Comparison of ENCODE assay signal across 15 cellular contexts in the genomic region with DNA sequence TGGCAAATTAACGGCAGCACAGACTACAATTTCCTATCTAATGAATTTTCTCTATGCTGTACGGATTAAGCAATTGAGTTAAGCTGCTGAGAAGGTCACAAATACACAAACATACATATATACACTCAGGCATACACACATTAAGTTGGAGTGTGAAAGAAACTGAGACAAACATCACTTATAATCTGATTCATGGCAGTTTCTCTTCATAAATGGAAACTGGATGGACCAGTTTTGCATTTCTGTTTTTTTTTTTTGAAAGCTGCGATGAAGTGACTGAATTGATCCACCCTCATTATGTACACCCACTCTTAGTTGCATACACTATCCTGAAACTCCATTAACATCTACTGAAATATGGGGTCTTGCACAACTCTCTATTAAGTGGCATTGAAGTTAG.
"Had no signal": no experiment of that assay in that cellular context is flagged by ENCODE, and none has a peak within 500 bp of the region (broad histone marks: within the 10 kb centered on the region; RNA-seq: fewer than 3 reads in every experiment).

No MANE protein-coding gene starts in this region.

- H3K36me3 ChIP-seq: adrenal gland, esophagus squamous epithelium, right atrium auricular region had no signal

- H3K27ac ChIP-seq: adrenal gland, esophagus squamous epithelium, right atrium auricular region had no signal

- H3K9me3 ChIP-seq: adrenal gland, esophagus squamous epithelium, right atrium auricular region had no signal

- H3K4me3 ChIP-seq: adrenal gland, esophagus squamous epithelium, right atrium auricular region had no signal

- H3K27me3 ChIP-seq: adrenal gland, esophagus squamous epithelium, right atrium auricular region had no signal

- DNase-seq: activated CD4-positive, alpha-beta T cell treated with anti-CD3 and anti-CD28 coated beads for 4 hours; activated CD8-positive, alpha-beta T cell treated with anti-CD3 and anti-CD28 coated beads for 36 hours; activated effector memory CD4-positive, alpha-beta T cell treated with anti-CD3 and anti-CD28 coated beads, Interleukin-2, amount 50 U/mL, for 16 hours; activated T-cell treated with anti-CD3 and anti-CD28 coated beads, Interleukin-2, amount 50 U/mL, for 48 hours; adrenal gland; esophagus squamous epithelium; glutamatergic neuron; mesendoderm; nephron progenitor cell; stimulated activated CD4-positive, alpha-beta T cell treated with anti-CD3 and anti-CD28 coated beads, Interleukin-15, amount 100 ng/mL, for 24 hours; stimulated activated CD4-positive, alpha-beta T cell treated with anti-CD3 and anti-CD28 coated beads, Interleukin-4, amount 100 ng/mL, for 24 hours; stimulated activated naive CD4-positive, alpha-beta T cell; substantia nigra had no signal

- ATAC-seq: activated CD8-positive, alpha-beta T cell treated with anti-CD3 and anti-CD28 coated beads for 36 hours; WTC11 had no signal
